8 cellular contexts compared by ENCODE assay signal in the genomic region with DNA sequence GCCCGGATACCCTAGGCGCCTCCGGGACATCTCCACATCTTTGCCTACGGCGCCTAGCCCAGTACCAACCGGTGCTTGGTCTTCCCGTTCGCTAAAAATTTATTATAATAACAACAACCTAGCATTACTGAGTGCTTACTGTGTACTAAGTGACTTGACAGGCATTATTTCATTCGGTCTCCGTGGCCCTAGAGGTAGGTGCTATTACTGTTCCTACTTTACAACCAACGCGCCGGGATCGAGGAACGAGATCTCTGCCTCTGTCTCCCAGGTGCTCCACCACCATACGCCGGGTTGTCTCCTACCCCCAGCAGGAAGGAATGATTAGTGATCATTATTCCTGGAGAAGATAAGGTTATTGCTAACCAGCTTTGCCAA. TPM values are rescaled to one million over a fixed set of nuclear protein-coding genes. Genes with fewer than 3 reads are reported as not detected.
A peak's percentile ranks its signal among the peaks of the same experiment; 100 is the strongest.
DNase-seq lines count a peak whose midpoint lies in the region; ATAC-seq and TF ChIP-seq lines count a peak whose summit lies in the region.

No MANE protein-coding gene starts in this region.

- H3K9me3 Mint-ChIP-seq in activated CD4-positive, alpha-beta T cell treated with anti-CD3 and anti-CD28 coated beads, Interleukin-2, amount 10 ng/mL, durations not matched to agents 7 days and 5 days = no peaks in the 10 kb centered on the region

- H3K4me2 ChIP-seq in OCI-LY7 (ENCODE audit: low read length) = no peak overlapping the region

- H3K4me3 Mint-ChIP-seq in activated CD4-positive, alpha-beta T cell treated with anti-CD3 and anti-CD28 coated beads, Interleukin-2, amount 10 ng/mL, durations not matched to agents 7 days and 5 days = peak overlapping the region; percentile 79

- no peaks in the 10 kb centered on the region for H3K79me2 ChIP-seq in OCI-LY7 (ENCODE audit: insufficient read depth, low read depth, low read length)

- H3K27ac ChIP-seq in heart right ventricle = peak overlapping the region in 9 of 10 donors; percentile 50 to 87 (median 74)
- H3K27ac ChIP-seq in OCI-LY7 (ENCODE audit: low read depth, low read length, poor library complexity, severe bottlenecking) = no peak overlapping the region

- no peaks in the 10 kb centered on the region for H3K9me2 ChIP-seq in OCI-LY7 (ENCODE audit: insufficient read depth, low read length)

- TF ChIP-seq CTCF in WI38 (IDR thresholded peaks at IDR 0.05; ENCODE audit: low read depth, low read length) = no peak
- no peak for TF ChIP-seq CTCF in heart right ventricle (IDR thresholded peaks at IDR 0.05)
- no peak for TF ChIP-seq CTCF in retinal pigment epithelial cell (conservative IDR thresholded peaks at IDR 0.05; ENCODE audit: low read depth, low read length)
- no peak for TF ChIP-seq CTCF in OCI-LY7 (conservative IDR thresholded peaks at IDR 0.05; ENCODE audit: low read length)

- H3K4me1 ChIP-seq in heart right ventricle (peaks cover 0 to 41% (median 15%) of the 10 kb centered on the region in 9 donors), OCI-LY7 (ENCODE audit: insufficient read depth, low read length, poor library complexity, severe bottlenecking) (no peaks in the 10 kb centered on the region)

- BruUV-seq in OCI-LY7 (replicated peaks; lab: Mats Ljungman, UMichigan) = no TSS peak

- CTCF ChIA-PET in activated CD4-positive, alpha-beta T cell treated with anti-CD3 and anti-CD28 coated beads, Interleukin-2, amount 10 ng/mL, durations not matched to agents 7 days and 5 days (lab: Charles Lee) = no interaction called here
- CTCF ChIA-PET in OCI-LY7 (lab: Charles Lee; ENCODE audit: unreplicated experiment) = no interaction called here

- 10 to 14% methylated on average over 17 of the region's 17 CpGs for WGBS in heart right ventricle, 2 donors

- no peaks in the 10 kb centered on the region for H3K36me3 ChIP-seq in heart right ventricle
- no peaks in the 10 kb centered on the region for H3K36me3 ChIP-seq in OCI-LY7 (ENCODE audit: insufficient read depth, low read length)

- no peak overlapping the region for H2AFZ ChIP-seq in OCI-LY7 (ENCODE audit: low read length)

- H3K4me3 ChIP-seq in WI38 (ENCODE audit: low read depth, low read length) = peak overlapping the region; percentile 82
- peak overlapping the region; percentile 51 to 84 (median 74) for H3K4me3 ChIP-seq in heart right ventricle
- H3K4me3 ChIP-seq in retinal pigment epithelial cell (ENCODE audit: low read length) = peak overlapping the region; percentile 80
- no peak overlapping the region for H3K4me3 ChIP-seq in OCI-LY7 (ENCODE audit: low read depth, low read length, poor library complexity, severe bottlenecking)

- POLR2A ChIA-PET in activated CD4-positive, alpha-beta T cell treated with anti-CD3 and anti-CD28 coated beads, Interleukin-2, amount 10 ng/mL, durations not matched to agents 7 days and 5 days (lab: Charles Lee) = interaction anchor here (0.6 kb wide), 1 partner anchor 25 kb away, joined by 3 read pairs; no protein-coding TSS in a partner anchor
- POLR2A ChIA-PET in OCI-LY7 (lab: Charles Lee) = no interaction called here

- DNase-seq in activated CD4-positive, alpha-beta T cell treated with anti-CD3 and anti-CD28 coated beads, Interleukin-2, amount 10 ng/mL, durations not matched to agents 7 days and 5 days = no peak
- no peak for DNase-seq in activated CD4-positive, alpha-beta T cell treated with anti-CD3 and anti-CD28 coated beads, Interleukin-2, amount 50 U/mL, for 48 hours
- DNase-seq in heart right ventricle (no peak), retinal pigment epithelial cell (ENCODE audit: low read depth) (no peak), A172 (ENCODE audit: low spot score) (no peak), OCI-LY7 (ENCODE audit: low spot score) (no peak)

- intact Hi-C loops in heart right ventricle (cut with DNase I) (loop anchor here in 2 of 10 donors (5.0 kb wide), 2 partner anchors 40 to 65 kb away; no protein-coding TSS in a partner anchor), OCI-LY7 (cut with micrococcal nuclease; ENCODE audit: unreplicated experiment) (no loop called here)

- H3K27me3 ChIP-seq in heart right ventricle = peaks cover 0 to 14% (median 0%) of the 10 kb centered on the region in 7 donors

- peaks cover 6% of the 10 kb centered on the region for H3K4me1 Mint-ChIP-seq in activated CD4-positive, alpha-beta T cell treated with anti-CD3 and anti-CD28 coated beads, Interleukin-2, amount 10 ng/mL, durations not matched to agents 7 days and 5 days

- H4K20me1 ChIP-seq in OCI-LY7 (ENCODE audit: insufficient read depth, low read length) = no peaks in the 10 kb centered on the region

- peaks cover 34% of the 10 kb centered on the region for H3K27me3 Mint-ChIP-seq in activated CD4-positive, alpha-beta T cell treated with anti-CD3 and anti-CD28 coated beads, Interleukin-2, amount 10 ng/mL, durations not matched to agents 7 days and 5 days

- no peaks in the 10 kb centered on the region for H3K9me3 ChIP-seq in heart right ventricle
- no peaks in the 10 kb centered on the region for H3K9me3 ChIP-seq in OCI-LY7 (ENCODE audit: low read length)

- H3K36me3 Mint-ChIP-seq in activated CD4-positive, alpha-beta T cell treated with anti-CD3 and anti-CD28 coated beads, Interleukin-2, amount 10 ng/mL, durations not matched to agents 7 days and 5 days (ENCODE audit: low read depth) = no peaks in the 10 kb centered on the region

- ATAC-seq in HG03175 (IDR thresholded peaks at IDR 0.05; ENCODE audit: unreplicated experiment) = peak; percentile 27
- ATAC-seq in heart right ventricle = peak in 2 of 8 donors; percentile 5 to 6

- peak overlapping the region; percentile 46 for H3K27ac Mint-ChIP-seq in activated CD4-positive, alpha-beta T cell treated with anti-CD3 and anti-CD28 coated beads, Interleukin-2, amount 10 ng/mL, durations not matched to agents 7 days and 5 days

RNA-seq across cellular contexts. Expression of a gene that starts 0.7 kb away (rescaled TPM):
- 100 to 1,000 TPM; 140 to 148 TPM for total RNA-seq in activated CD4-positive, alpha-beta T cell treated with anti-CD3 and anti-CD28 coated beads, Interleukin-2, amount 10 ng/mL, durations not matched to agents 7 days and 5 days
- total RNA-seq in heart right ventricle (10 to 100 TPM; 11.9 to 21.7 (median 16.5) TPM), OCI-LY7 (2022) (9.8 and 14.1 TPM in 2 replicates)
- polyA plus RNA-seq in heart right ventricle = 10 to 100 TPM in 1 of 2 donors, 1 to 10 TPM in 1; 8.4 to 10.9 TPM
- total RNA-seq in A172 (2014; rRNA removed; shearing (Covaris generic)) = 114 and 117 TPM in 2 replicates
- 1.5 and 3.0 TPM in 2 replicates for total RNA-seq in OCI-LY7 (2014; rRNA removed; shearing (Covaris generic))
